ENCODE assay signal across 10 cellular contexts in genomic region chr6:167000759-167001158, GRCh38. TPM values are rescaled to one million over a fixed set of nuclear protein-coding genes. Genes with fewer than 3 reads are reported as not detected.
DNase-seq lines count a peak whose midpoint lies in the region; ATAC-seq, FAIRE-seq and TF ChIP-seq lines count a peak whose summit lies in the region.
"Had no signal": no experiment of that assay in that cellular context is flagged by ENCODE, and none has a peak within 500 bp of the region (broad histone marks: within the 10 kb centered on the region; RNA-seq: fewer than 3 reads in every experiment).

No MANE protein-coding gene starts in this region.

- DNase-seq in AG10803 (ENCODE audit: low read depth), result no peak
- no peak for DNase-seq in GM23338 (ENCODE audit: low spot score)
- no peak for DNase-seq in WTC11 (ENCODE audit: low spot score)
- no peak for DNase-seq in kidney
- no peak for DNase-seq in NCI-H2227 (lab: John Stamatoyannopoulos, UW; ENCODE audit: unreplicated experiment)
- DNase-seq in NCI-H2171 treated with DMSO at 0.1 percent for 48 hours (lab: John Stamatoyannopoulos, UW), result no peak
- no peak for DNase-seq in NCI-H1092 (lab: John Stamatoyannopoulos, UW)
- no peak for DNase-seq in spleen
- DNase-seq: activated naive CD4-positive, alpha-beta T cell treated with anti-CD3 and anti-CD28 coated beads, Interleukin-2, amount 50 U/mL, for 16 hours; foreskin keratinocyte had no signal

- H3K4me1 Mint-ChIP-seq in GM23338 (peaks cover 24% of the 10 kb centered on the region), WTC11 (peaks cover 27% of the 10 kb centered on the region)

- no peak for ATAC-seq in GM23338
- no peak for ATAC-seq in WTC11
- ATAC-seq: foreskin keratinocyte had no signal

- H3K4me2 ChIP-seq in GM23338, result peak overlapping the region; percentile 80

- no peaks in the 10 kb centered on the region for H3K9me3 Mint-ChIP-seq in GM23338
- H3K9me3 Mint-ChIP-seq in WTC11, result no peaks in the 10 kb centered on the region

- H3K27ac ChIP-seq in GM23338 (ENCODE audit: low read depth) (no peak overlapping the region; the same call in 1 of the 2 replicates), kidney (ENCODE audit: low read depth in 2 of 2, low read length in 2 of 2) (no peak overlapping the region), spleen (no peak overlapping the region)
- H3K27ac ChIP-seq: foreskin keratinocyte had no signal

- H3K4me3 ChIP-seq in AG10803 (ENCODE audit: low read length) (peak overlapping the region; percentile 2; the same call in 1 of the 2 replicates), GM23338 (peak overlapping the region; percentile 75), kidney (ENCODE audit: low read length in 2 of 2) (peak overlapping the region; percentile 35 to 85), spleen (peak overlapping the region in 2 of 8 donors; percentile 1 to 95)

- peaks cover 47% of the 10 kb centered on the region for H3K36me3 Mint-ChIP-seq in GM23338 (ENCODE audit: low read depth)
- peaks cover 28% of the 10 kb centered on the region for H3K36me3 Mint-ChIP-seq in WTC11

- intact Hi-C loops in kidney (cut with DNase I), result no loop called here
- intact Hi-C loops in spleen (cut with DNase I; ENCODE audit: low total_unique reads), result no loop called here

- H3K27me3 ChIP-seq in GM23338 (ENCODE audit: insufficient read depth) (no peaks in the 10 kb centered on the region), spleen (replicated peaks in 1 of 7) (no peaks in the 10 kb centered on the region)
- H3K27me3 ChIP-seq: foreskin keratinocyte had no signal

- TF ChIP-seq POLR2A in spleen (IDR thresholded peaks at IDR 0.05), result no peak

- no peak overlapping the region for H3K9ac ChIP-seq in kidney (ENCODE audit: low read length in 2 of 2)

- H3K36me3 ChIP-seq in GM23338 (ENCODE audit: insufficient read depth), result peaks cover 12% of the 10 kb centered on the region; the same call in 1 of the 2 replicates
- H3K36me3 ChIP-seq in kidney (ENCODE audit: control insufficient read depth in 1 of 2, insufficient read depth in 2 of 2, low read length in 2 of 2), result peaks cover 0 to 5% of the 10 kb centered on the region in 2 donors
- H3K36me3 ChIP-seq in spleen, result peaks cover 0 to 35% (median 5%) of the 10 kb centered on the region in 6 donors

- no peak overlapping the region for H2AFZ ChIP-seq in GM23338

- WGBS in spleen, 5 donors, result 80 to 92% (median 88%) methylated on average over 2 of the region's 2 CpGs

- H3K4me3 Mint-ChIP-seq in GM23338, result peak overlapping the region; percentile 90
- peak overlapping the region; percentile 89 for H3K4me3 Mint-ChIP-seq in WTC11

- H3K79me2 ChIP-seq in GM23338 (replicated peaks; ENCODE audit: insufficient read depth), result peaks cover 68% of the 10 kb centered on the region

- H4K20me1 ChIP-seq in GM23338 (replicated peaks; ENCODE audit: insufficient read depth), result peaks cover 22% of the 10 kb centered on the region

- H3K27me3 Mint-ChIP-seq in GM23338 (ENCODE audit: insufficient read depth, low read depth, poor library complexity) (peaks cover 3% of the 10 kb centered on the region), WTC11 (ENCODE audit: low read depth) (no peaks in the 10 kb centered on the region)

- H3K9me3 ChIP-seq in kidney (ENCODE audit: control insufficient read depth in 1 of 2, low read length in 2 of 2) (no peaks in the 10 kb centered on the region), spleen (no peaks in the 10 kb centered on the region)

- peaks cover 6% of the 10 kb centered on the region for H3K4me1 ChIP-seq in GM23338 (ENCODE audit: insufficient read depth)
- peaks cover 4 to 22% of the 10 kb centered on the region in 2 donors for H3K4me1 ChIP-seq in kidney (ENCODE audit: control insufficient read depth in 1 of 2, insufficient read depth in 1 of 2, low read depth in 1 of 2, low read length in 2 of 2)
- peaks cover 15 to 54% (median 30%) of the 10 kb centered on the region in 6 donors for H3K4me1 ChIP-seq in spleen

- FAIRE-seq in kidney (lab: Jason Lieb, UNC), result no peak

- CTCF ChIA-PET in WTC11 (lab: Charles Lee), result interaction anchor here (2.9 kb wide), 1 partner anchor 140 kb away, joined by 17 read pairs; no protein-coding TSS in a partner anchor

- TF ChIP-seq CTCF in AG10803 (conservative IDR thresholded peaks at IDR 0.05; ENCODE audit: low read length), result no peak
- TF ChIP-seq CTCF in GM23338 (conservative IDR thresholded peaks at IDR 0.05; ENCODE audit: low read depth in 2 of 2), result no peak
- TF ChIP-seq CTCF in WTC11 (IDR thresholded peaks at IDR 0.05), result no peak
- TF ChIP-seq CTCF in kidney (IDR thresholded peaks at IDR 0.05; ENCODE audit: borderline replicate concordance, extremely low read depth, insufficient read depth), result no peak
- no peak for TF ChIP-seq CTCF in spleen (IDR thresholded peaks at IDR 0.05 in 8 of 11, conservative IDR thresholded peaks at IDR 0.05 in 3 of 11)

- peaks cover 5% of the 10 kb centered on the region; the same call in 1 of the 2 replicates for H3F3A ChIP-seq in GM23338 (replicated peaks; ENCODE audit: low read depth)

- no peak overlapping the region for H3K27ac Mint-ChIP-seq in GM23338
- peak overlapping the region; percentile 29; the same call in 1 of the 2 replicates for H3K27ac Mint-ChIP-seq in WTC11

- POLR2A ChIA-PET in WTC11 (lab: Charles Lee), result no interaction called here

- H3K9me2 ChIP-seq in GM23338 (ENCODE audit: insufficient read depth), result no peaks in the 10 kb centered on the region

TF ChIP-seq in GM23338, 12 proteins besides CTCF, POLR2A, EP300 and RAD21 (continues in another document):
- TF ChIP-seq REST (IDR thresholded peaks at IDR 0.05; ENCODE audit: unreplicated experiment) (no peak), STAT1 (IDR thresholded peaks at IDR 0.05; ENCODE audit: unreplicated experiment) (no peak), EZH2 (IDR thresholded peaks at IDR 0.05; ENCODE audit: low read depth, unreplicated experiment) (no peak)

TF ChIP-seq in WTC11, 78 proteins besides CTCF, POLR2A, EP300 and RAD21:
- no peak for TF ChIP-seq NFATC4 (CRISPR knock-in tag; IDR thresholded peaks at IDR 0.05)
- TF ChIP-seq JUN (CRISPR knock-in tag; IDR thresholded peaks at IDR 0.05), result no peak
- no peak for TF ChIP-seq EMX1 (CRISPR knock-in tag; IDR thresholded peaks at IDR 0.05)
- TF ChIP-seq ATF2 (CRISPR knock-in tag; IDR thresholded peaks at IDR 0.05; ENCODE audit: borderline replicate concordance, low read depth), result no peak
- TF ChIP-seq ZBTB43 (CRISPR knock-in tag; IDR thresholded peaks at IDR 0.05), result no peak

RNA-seq across cellular contexts. Expression of gene CEP43, which starts 1.6 kb away (rescaled TPM):
- 43.1 and 44.3 TPM in 2 replicates for total RNA-seq in GM23338 (2014; rRNA removed; shearing (Covaris generic))
- polyA plus RNA-seq in GM23338 (2016; fragmentation: Nextera tagmentation; extraction: Ambion mirVana) (33.8 and 39.9 TPM in 2 replicates), kidney (ENCODE audit: insufficient read depth, low read depth, low replicate concordance) (17.8 TPM), spleen (10 to 100 TPM in 1 of 3 donors, 1 to 10 TPM in 2; 9.0 to 10.6 (median 9.0) TPM)
- total RNA-seq in WTC11 (2021) (23.4 to 25.6 TPM (median 25.1 TPM) in 3 replicates), kidney (17.9 TPM), spleen (10 to 100 TPM; 13.1 to 21.8 (median 17.7) TPM)

RNA-seq across cellular contexts. Expression of gene RNASET2, which starts 44.4 kb away (rescaled TPM):
- total RNA-seq in GM23338 (2014; rRNA removed; shearing (Covaris generic)), result 51.4 and 62.8 TPM in 2 replicates
- 40.5 and 44.3 TPM in 2 replicates for polyA plus RNA-seq in GM23338 (2016; fragmentation: Nextera tagmentation; extraction: Ambion mirVana)
- total RNA-seq in WTC11 (2021), result 35.6 to 44.3 TPM (median 41.9 TPM) in 3 replicates
- 69.0 TPM for total RNA-seq in kidney
- polyA plus RNA-seq in kidney (ENCODE audit: insufficient read depth, low read depth, low replicate concordance), result 50.7 TPM
- total RNA-seq in spleen, result 100 to 1,000 TPM; 264 to 676 (median 373) TPM
- 100 to 1,000 TPM; 242 to 392 (median 245) TPM for polyA plus RNA-seq in spleen
